In the genomic region with DNA sequence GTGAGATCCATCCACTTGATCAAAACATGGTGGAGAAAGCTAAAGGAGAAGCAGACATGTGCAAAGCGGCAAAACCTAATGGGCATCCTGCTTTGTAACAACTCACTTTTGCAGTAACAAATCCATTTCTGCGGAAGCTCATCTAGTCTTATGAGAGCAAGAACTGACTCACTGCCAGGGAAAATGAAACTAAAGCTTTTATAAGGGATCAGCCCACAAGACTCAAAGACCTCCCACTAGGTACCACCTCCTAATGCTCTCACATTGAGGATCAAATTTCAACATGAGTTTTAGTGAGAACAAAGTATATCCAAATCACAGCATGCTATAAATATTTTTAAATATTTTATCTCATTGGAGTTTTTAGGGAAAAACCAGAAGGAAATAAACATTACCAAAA, we compare ENCODE assay signal across 12 cellular contexts.
DNase-seq lines count a peak whose midpoint lies in the region; ATAC-seq, FAIRE-seq and TF ChIP-seq lines count a peak whose summit lies in the region.
"Had no signal": no experiment of that assay in that cellular context is flagged by ENCODE, and none has a peak within 500 bp of the region (broad histone marks: within the 10 kb centered on the region; RNA-seq: fewer than 3 reads in every experiment).

No MANE protein-coding gene starts in this region.

- H3K79me2 ChIP-seq in GM23338 (replicated peaks; ENCODE audit: insufficient read depth) (no peaks in the 10 kb centered on the region), H1 (ENCODE audit: control insufficient read depth in 1 of 2, insufficient read depth in 2 of 2, low read length in 2 of 2) (no peaks in the 10 kb centered on the region)

- no peak overlapping the region for H4K8ac ChIP-seq in H1 (ENCODE audit: extremely low read depth, insufficient read depth, low read length)
- H4K8ac ChIP-seq in mesenchymal stem cell (ENCODE audit: low read length) = no peak overlapping the region

- H2BK12ac ChIP-seq in H1 (ENCODE audit: low read depth, low read length) (no peak overlapping the region), mesenchymal stem cell (ENCODE audit: low read length in 2 of 2) (no peak overlapping the region)

- H3K4me1 Mint-ChIP-seq in GM23338 (peaks cover 12% of the 10 kb centered on the region), T-cell (no peaks in the 10 kb centered on the region)

- H3K23me2 ChIP-seq in H1 (ENCODE audit: low read depth, low read length) = no peaks in the 10 kb centered on the region

- H3K27me3 Mint-ChIP-seq in GM23338 (ENCODE audit: insufficient read depth, low read depth, poor library complexity) = peaks cover 2% of the 10 kb centered on the region
- H3K27me3 Mint-ChIP-seq in T-cell = no peaks in the 10 kb centered on the region

- peak overlapping the region; percentile 27 for H4K5ac ChIP-seq in H1 (ENCODE audit: insufficient read length, low read depth, low read length)

- H3K79me1 ChIP-seq in H1 (ENCODE audit: low read depth, low read length) = no peaks in the 10 kb centered on the region
- H3K79me1 ChIP-seq in mesenchymal stem cell (replicated peaks; ENCODE audit: low read length, poor library complexity, severe bottlenecking) = no peaks in the 10 kb centered on the region

- no peak overlapping the region for H2BK120ac ChIP-seq in H1 (replicated peaks; ENCODE audit: low read depth, low read length)
- H2BK120ac ChIP-seq in mesenchymal stem cell (ENCODE audit: low read depth, low read length) = no peak overlapping the region

- WGBS in H1 (ENCODE audit: extremely low coverage in 1 of 2, insufficient coverage in 1 of 2, insufficient read length in 1 of 2, insufficient replicate concordance in 2 of 2, low coverage in 1 of 2, low lambda C conversion rate in 2 of 2, missing lambda C conversion rate in 1 of 2), 2 experiments = 79% methylated on average over 2 of the region's 2 CpGs; no CpG with 5 or more reads in 1 of the 2 experiments
- WGBS in mesenchymal stem cell = 86% methylated on average over 2 of the region's 2 CpGs
- 96% methylated on average over 2 of the region's 2 CpGs for WGBS in suprapubic skin

- H2BK20ac ChIP-seq in H1 (ENCODE audit: low read length) = no peak overlapping the region

- H2BK15ac ChIP-seq in H1 (ENCODE audit: low read length) (no peak overlapping the region), mesenchymal stem cell (ENCODE audit: low read depth, poor library complexity, severe bottlenecking) (no peak overlapping the region)

- TF ChIP-seq CTCF in GM23338 (conservative IDR thresholded peaks at IDR 0.05; ENCODE audit: low read depth in 2 of 2) (no peak), H1 (IDR thresholded peaks at IDR 0.05; ENCODE audit: control extremely low read depth in 1 of 3, insufficient read depth in 1 of 3, low read depth in 1 of 3, low read length in 3 of 3) (no peak), suprapubic skin (IDR thresholded peaks at IDR 0.05) (no peak)

- H3K4me3 ChIP-seq in GM23338 (no peak overlapping the region), H1 (ENCODE audit: extremely low read depth in 1 of 4, insufficient read depth in 2 of 4, low read depth in 3 of 4, low read length in 4 of 4) (peak overlapping the region in 1 of 4 experiments; percentile 23; a peak in 1 of 8 replicates), mesenchymal stem cell (ENCODE audit: insufficient read depth in 1 of 2, low read depth in 1 of 2, low read length in 2 of 2) (no peak overlapping the region), HAP-1 (no peak overlapping the region), suprapubic skin (no peak overlapping the region)

- CTCF ChIA-PET in H1 (lab: Charles Lee; ENCODE audit: partially characterized antibody) (no interaction called here), T-cell (lab: Charles Lee) (no interaction called here)

- TF ChIP-seq POLR2A in H1 (IDR thresholded peaks at IDR 0.05; ENCODE audit: control extremely low read depth in 1 of 2, low read depth in 2 of 2, low read length in 2 of 2) = no peak
- TF ChIP-seq POLR2A in suprapubic skin (IDR thresholded peaks at IDR 0.05) = no peak

- H2AK5ac ChIP-seq in H1 (ENCODE audit: low read depth, low read length) (no peak overlapping the region), mesenchymal stem cell (ENCODE audit: low read length, severe bottlenecking) (no peak overlapping the region)

- TF ChIP-seq EP300 in H1 (IDR thresholded peaks at IDR 0.05; ENCODE audit: borderline replicate concordance in 1 of 2, low read depth in 2 of 2, low read length in 2 of 2) (no peak), suprapubic skin (IDR thresholded peaks at IDR 0.05) (no peak)

- no peak overlapping the region for H3K56ac ChIP-seq in H1 (replicated peaks; ENCODE audit: insufficient read length, low read depth, low read length)

- H2AFZ ChIP-seq in GM23338 (0 out of 2 replicates have a peak overlapping the region, but pooled peaks have one; percentile 9), H1 (ENCODE audit: low read length) (0 out of 2 replicates have a peak overlapping the region, but pooled peaks have one; percentile 28), mesenchymal stem cell (ENCODE audit: low read depth, low read length) (no peak overlapping the region)

- H3K27me3 ChIP-seq in GM23338 (ENCODE audit: insufficient read depth) (no peaks in the 10 kb centered on the region), H1 (replicated peaks in 1 of 4; ENCODE audit: control insufficient read depth in 3 of 4, extremely low read depth in 1 of 4, insufficient read depth in 3 of 4, low read length in 3 of 4) (no peaks in the 10 kb centered on the region), mesenchymal stem cell (ENCODE audit: control insufficient read depth in 1 of 2, insufficient read depth in 1 of 2, low read length in 2 of 2) (no peaks in the 10 kb centered on the region), HAP-1 (ENCODE audit: low read depth) (no peaks in the 10 kb centered on the region), suprapubic skin (no peaks in the 10 kb centered on the region)

- H3K9me3 ChIP-seq in H1 (ENCODE audit: insufficient read depth in 2 of 2, low read depth in 1 of 2, low read length in 1 of 2) (no peaks in the 10 kb centered on the region), mesenchymal stem cell (ENCODE audit: control insufficient read depth, low read length) (no peaks in the 10 kb centered on the region), HAP-1 (no peaks in the 10 kb centered on the region), suprapubic skin (no peaks in the 10 kb centered on the region)

- peak overlapping the region; percentile 55; the same call in 1 of the 2 replicates for H3K4me2 ChIP-seq in GM23338
- peak overlapping the region; percentile 47 to 58; a peak in 2 of 4 replicates for H3K4me2 ChIP-seq in H1 (ENCODE audit: insufficient read depth in 1 of 2, low read depth in 2 of 2, low read length in 2 of 2)
- no peak overlapping the region for H3K4me2 ChIP-seq in mesenchymal stem cell (ENCODE audit: low read length, poor library complexity, severe bottlenecking)

- FAIRE-seq in H1 (lab: Jason Lieb, UNC) = peak; percentile 72

- peak overlapping the region; percentile 14; the same call in 1 of the 2 replicates for H3K27ac ChIP-seq in GM23338 (ENCODE audit: low read depth)
- no peak overlapping the region for H3K27ac ChIP-seq in H1 (ENCODE audit: low read depth, low read length)
- H3K27ac ChIP-seq in mesenchymal stem cell (ENCODE audit: low read length, poor library complexity, severe bottlenecking) = no peak overlapping the region
- no peak overlapping the region for H3K27ac ChIP-seq in suprapubic skin

- TF ChIP-seq RAD21 in H1 (IDR thresholded peaks at IDR 0.05 in 1 of 2, conservative IDR thresholded peaks at IDR 0.05 in 1 of 2; ENCODE audit: low read depth in 2 of 2, low read length in 2 of 2) = no peak

- H3K9me3 Mint-ChIP-seq in GM23338 (no peaks in the 10 kb centered on the region), T-cell (peaks cover 4 to 20% (median 9%) of the 10 kb centered on the region in 3 donors)

- H3K9me2 ChIP-seq in GM23338 (ENCODE audit: insufficient read depth) = no peaks in the 10 kb centered on the region

- no peak overlapping the region for H3K18ac ChIP-seq in H1 (ENCODE audit: extremely low read depth, low read length)
- peak overlapping the region in 1 of 2 experiments; percentile 43 for H3K18ac ChIP-seq in mesenchymal stem cell (ENCODE audit: low read depth in 1 of 2, low read length in 2 of 2)

- H2BK5ac ChIP-seq in H1 (ENCODE audit: low read depth, low read length) = no peak overlapping the region
- H2BK5ac ChIP-seq in mesenchymal stem cell (ENCODE audit: low read depth, low read length, poor library complexity, severe bottlenecking) = no peak overlapping the region

- H3K23ac ChIP-seq in H1 (ENCODE audit: insufficient read length) (no peak overlapping the region), mesenchymal stem cell (ENCODE audit: low read length in 2 of 2) (no peak overlapping the region)

- no peaks in the 10 kb centered on the region for H3K36me3 Mint-ChIP-seq in GM23338 (ENCODE audit: low read depth)
- H3K36me3 Mint-ChIP-seq in T-cell = no peaks in the 10 kb centered on the region

- H3K27ac Mint-ChIP-seq in GM23338 (peak overlapping the region; percentile 89), T-cell (no peak overlapping the region)

- H3K4ac ChIP-seq in H1 (replicated peaks; ENCODE audit: insufficient read length, low read depth, low read length) = no peak overlapping the region
- H3K4ac ChIP-seq in mesenchymal stem cell (ENCODE audit: low read depth in 1 of 2, low read length in 2 of 2) = no peak overlapping the region

- ATAC-seq in GM23338 (peak; percentile 76), GM21723 (IDR thresholded peaks at IDR 0.05; ENCODE audit: unreplicated experiment) (no peak), T-cell (replicated peaks in 1 of 4) (no peak)

- DNase-seq in GM23338 (ENCODE audit: low spot score) (peak; percentile 63), NCI-H748 (lab: John Stamatoyannopoulos, UW; ENCODE audit: unreplicated experiment) (peak; percentile 50), H1 (ENCODE audit: low read depth in 1 of 2, low spot score in 2 of 2) (no peak), mesenchymal stem cell (peak; percentile 57), HAP-1 (ENCODE audit: low spot score in 2 of 2) (no peak), T-cell (no peak), suprapubic skin (ENCODE audit: low spot score in 2 of 2) (no peak)
- DNase-seq: activated CD4-positive, alpha-beta T cell treated with anti-CD3 and anti-CD28 coated beads for 48 hours; activated naive CD4-positive, alpha-beta T cell treated with Interleukin-2 at 50 U/mL for 16 hours; NCI-H345; stimulated activated CD4-positive, alpha-beta T cell treated with anti-CD3 and anti-CD28 coated beads, Interleukin-4, amount 100 ng/mL, for 4 hours had no signal

- H4K20me1 ChIP-seq in GM23338 (replicated peaks; ENCODE audit: insufficient read depth) = no peaks in the 10 kb centered on the region
- H4K20me1 ChIP-seq in H1 (replicated peaks in 1 of 2; ENCODE audit: control insufficient read depth in 1 of 2, insufficient read depth in 2 of 2, low read length in 2 of 2) = no peaks in the 10 kb centered on the region

- no peaks in the 10 kb centered on the region for H3F3A ChIP-seq in GM23338 (replicated peaks; ENCODE audit: low read depth)

- in situ Hi-C loops in HAP-1 (cut with MboI; ENCODE audit: low sequenced_read_pairs) = loop anchor here (25.0 kb wide), 2 partner anchors 202 to 727 kb away; no protein-coding TSS in a partner anchor

- H3K9ac ChIP-seq in H1 (replicated peaks in 1 of 4; ENCODE audit: extremely low read depth in 1 of 4, low read depth in 3 of 4, low read length in 3 of 4) (no peak overlapping the region), mesenchymal stem cell (ENCODE audit: low read length) (peak overlapping the region; percentile 52)

- POLR2A ChIA-PET in H1 (lab: Charles Lee; ENCODE audit: partially characterized antibody) (interaction anchor here (0.5 kb wide), 1 partner anchor 298 kb away, joined by 4 read pairs; no protein-coding TSS in a partner anchor), T-cell (lab: Charles Lee) (no interaction called here)

- no peaks in the 10 kb centered on the region for H3K36me3 ChIP-seq in GM23338 (ENCODE audit: insufficient read depth)
- no peaks in the 10 kb centered on the region for H3K36me3 ChIP-seq in H1 (ENCODE audit: control insufficient read depth in 2 of 4, insufficient read depth in 4 of 4, low read length in 3 of 4)
- no peaks in the 10 kb centered on the region for H3K36me3 ChIP-seq in mesenchymal stem cell (ENCODE audit: control insufficient read depth in 1 of 2, insufficient read depth in 2 of 2, low read depth in 1 of 2, low read length in 2 of 2)
- H3K36me3 ChIP-seq in HAP-1 (replicated peaks) = no peaks in the 10 kb centered on the region
- H3K36me3 ChIP-seq in suprapubic skin = no peaks in the 10 kb centered on the region

- H4K91ac ChIP-seq in H1 (replicated peaks; ENCODE audit: insufficient read length, low read length) (no peak overlapping the region), mesenchymal stem cell (ENCODE audit: low read length) (no peak overlapping the region)

- no peak overlapping the region for H3K14ac ChIP-seq in H1 (ENCODE audit: insufficient read length)
- H3K14ac ChIP-seq in mesenchymal stem cell (ENCODE audit: low read length in 2 of 2) = no peak overlapping the region

- H3K4me3 Mint-ChIP-seq in GM23338 = peak overlapping the region; percentile 20; the same call in 1 of the 3 replicates
- no peak overlapping the region for H3K4me3 Mint-ChIP-seq in T-cell

- H3K4me1 ChIP-seq in GM23338 (ENCODE audit: insufficient read depth) = peaks cover 15% of the 10 kb centered on the region; the same call in 1 of the 2 replicates
- peaks cover 0 to 3% (median 1%) of the 10 kb centered on the region in 4 experiments; a peak in 2 of 7 replicates for H3K4me1 ChIP-seq in H1 (replicated peaks in 1 of 4; ENCODE audit: control insufficient read depth in 3 of 4, insufficient read depth in 4 of 4, low read length in 3 of 4)
- no peaks in the 10 kb centered on the region for H3K4me1 ChIP-seq in mesenchymal stem cell (ENCODE audit: control insufficient read depth, insufficient read depth, low read depth, low read length)
- H3K4me1 ChIP-seq in HAP-1 = no peaks in the 10 kb centered on the region
- H3K4me1 ChIP-seq in suprapubic skin = no peaks in the 10 kb centered on the region

Comparison
In these comparisons a context has a peak if more than half of its experiments do, and no peak if none do; other contexts are left out.
1. DNase-seq: peak in GM23338 (single experiment), NCI-H748 (single experiment) and mesenchymal stem cell (single experiment); none in H1 (0 of 2), HAP-1 (0 of 2), T-cell (0 of 34) and suprapubic skin (0 of 2).